8 cellular contexts compared by ENCODE assay signal in the genomic region with DNA sequence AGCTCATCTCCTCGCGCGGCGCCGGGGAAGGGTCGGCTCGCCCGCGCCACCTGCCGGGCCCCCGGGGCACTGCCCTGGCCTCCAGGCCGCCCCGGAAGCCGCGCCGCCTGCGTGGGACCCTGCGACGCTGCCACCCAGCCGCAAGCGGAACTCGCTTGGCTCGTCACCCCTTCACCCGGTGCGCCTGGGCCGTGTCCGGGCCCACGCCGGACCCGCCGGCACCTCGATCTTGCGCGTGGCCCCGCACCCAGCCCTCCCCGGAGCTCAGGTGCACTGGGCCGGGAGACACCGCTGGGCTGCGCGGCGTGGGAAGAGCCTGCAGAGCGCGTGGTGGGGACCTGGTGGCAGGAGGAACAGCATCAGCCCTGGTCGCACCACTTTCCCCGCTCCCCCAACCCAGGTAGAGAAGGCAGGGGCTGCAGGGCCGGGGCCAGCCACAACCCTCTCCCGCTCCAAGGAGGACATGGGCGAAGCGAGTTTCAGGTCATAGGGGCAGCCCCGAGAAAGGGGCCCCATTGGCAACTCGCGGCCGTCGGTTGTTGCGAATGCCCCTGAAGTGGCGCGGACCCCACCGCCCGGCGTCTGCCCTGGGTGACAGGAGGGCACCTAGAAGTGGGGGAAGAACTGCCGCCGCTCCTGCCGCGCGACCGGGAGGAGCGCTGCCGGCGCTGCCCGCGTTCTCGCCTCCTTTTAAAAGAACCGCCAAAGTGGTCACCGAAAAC. TPM values are rescaled to one million over a fixed set of nuclear protein-coding genes. Genes with fewer than 3 reads are reported as not detected.
DNase-seq lines count a peak whose midpoint lies in the region; ATAC-seq and TF ChIP-seq lines count a peak whose summit lies in the region.

No MANE protein-coding gene starts in this region.

- peaks cover 34% of the 10 kb centered on the region for H3K4me1 ChIP-seq in KMS-11 (ENCODE audit: low read depth, poor library complexity, severe bottlenecking)
- peaks cover 47% of the 10 kb centered on the region for H3K4me1 ChIP-seq in left ventricle myocardium inferior
- peaks cover 5% of the 10 kb centered on the region for H3K4me1 ChIP-seq in prostate gland (replicated peaks)
- no peaks in the 10 kb centered on the region for H3K4me1 ChIP-seq in urinary bladder (ENCODE audit: insufficient read depth)

- no peaks in the 10 kb centered on the region for H3K9me3 Mint-ChIP-seq in activated naive CD8-positive, alpha-beta T cell treated with anti-CD3 and anti-CD28 coated beads, Interleukin-2, amount 10 ng/mL, durations not matched to agents 7 days and 5 days

- no peaks in the 10 kb centered on the region; the same call in 1 of the 2 replicates for H3K36me3 ChIP-seq in KMS-11 (ENCODE audit: insufficient read depth)
- H3K36me3 ChIP-seq in left ventricle myocardium inferior = peaks cover 16% of the 10 kb centered on the region
- H3K36me3 ChIP-seq in prostate gland = peaks cover 0 to 6% of the 10 kb centered on the region in 2 donors
- no peaks in the 10 kb centered on the region for H3K36me3 ChIP-seq in urinary bladder (ENCODE audit: insufficient read depth)

- no peaks in the 10 kb centered on the region for H3K27me3 Mint-ChIP-seq in activated naive CD8-positive, alpha-beta T cell treated with anti-CD3 and anti-CD28 coated beads, Interleukin-2, amount 10 ng/mL, durations not matched to agents 7 days and 5 days

- H3K9me3 ChIP-seq in left ventricle myocardium inferior (replicated peaks) (no peaks in the 10 kb centered on the region), prostate gland (no peaks in the 10 kb centered on the region)

- TF ChIP-seq CTCF in KMS-11 (conservative IDR thresholded peaks at IDR 0.05; ENCODE audit: low read depth, low read length) (peak; percentile 57), left ventricle myocardium inferior (IDR thresholded peaks at IDR 0.05; ENCODE audit: borderline replicate concordance) (peak; percentile 83), prostate gland (IDR thresholded peaks at IDR 0.05) (peak; percentile 65 to 97 (median 83))

- peak overlapping the region; percentile 89 for H3K4me3 Mint-ChIP-seq in activated naive CD8-positive, alpha-beta T cell treated with anti-CD3 and anti-CD28 coated beads, Interleukin-2, amount 10 ng/mL, durations not matched to agents 7 days and 5 days

- H4K20me1 ChIP-seq in KMS-11 (ENCODE audit: insufficient read depth) = no peaks in the 10 kb centered on the region

- intact Hi-C loops in left ventricle myocardium inferior (cut with micrococcal nuclease) = no loop called here
- intact Hi-C loops in prostate gland (cut with DNase I) = loop anchor here (5.0 kb wide), 1 partner anchor 141 kb away; no protein-coding TSS in a partner anchor

- peak overlapping the region; percentile 92 for H3K4me2 ChIP-seq in KMS-11

- H2AFZ ChIP-seq in KMS-11 (ENCODE audit: low read depth) = peak overlapping the region; percentile 91

- peak; percentile 59 for ATAC-seq in GM21717 (IDR thresholded peaks at IDR 0.05; ENCODE audit: unreplicated experiment)
- peak; percentile 79 for ATAC-seq in activated naive CD8-positive, alpha-beta T cell treated with anti-CD3 and anti-CD28 coated beads, Interleukin-2, amount 10 ng/mL, durations not matched to agents 7 days and 5 days (ENCODE audit: low read depth)

- DNase-seq in ELR (ENCODE audit: low read depth) (peak; percentile 86), SKM-1 (lab: John Stamatoyannopoulos, UW; ENCODE audit: unreplicated experiment) (peak; percentile 56), left ventricle myocardium inferior (peak; percentile 85), prostate gland (ENCODE audit: low spot score) (peak; percentile 71)
- peak; percentile 98 for DNase-seq in activated naive CD8-positive, alpha-beta T cell treated with anti-CD3 and anti-CD28 coated beads, Interleukin-2, amount 10 ng/mL, durations not matched to agents 7 days and 5 days

- POLR2A ChIA-PET in activated naive CD8-positive, alpha-beta T cell treated with anti-CD3 and anti-CD28 coated beads, Interleukin-2, amount 10 ng/mL, durations not matched to agents 7 days and 5 days (lab: Charles Lee) = interaction anchor here (0.6 to 6.7 kb wide), 39 partner anchors 8 to 398 kb away, joined by 3 to 138 read pairs (median 4); a partner anchor contains a TSS

- H3K4me1 Mint-ChIP-seq in activated naive CD8-positive, alpha-beta T cell treated with anti-CD3 and anti-CD28 coated beads, Interleukin-2, amount 10 ng/mL, durations not matched to agents 7 days and 5 days = peaks cover 28% of the 10 kb centered on the region

- H3K27ac Mint-ChIP-seq in activated naive CD8-positive, alpha-beta T cell treated with anti-CD3 and anti-CD28 coated beads, Interleukin-2, amount 10 ng/mL, durations not matched to agents 7 days and 5 days = peak overlapping the region; percentile 89

- H3K79me2 ChIP-seq in KMS-11 (ENCODE audit: insufficient read depth, low read depth) = peaks cover 9% of the 10 kb centered on the region; the same call in 1 of the 2 replicates

- H3K27me3 ChIP-seq in KMS-11 (ENCODE audit: insufficient read depth, low read depth) = no peaks in the 10 kb centered on the region
- no peaks in the 10 kb centered on the region for H3K27me3 ChIP-seq in left ventricle myocardium inferior (ENCODE audit: low read depth)
- no peaks in the 10 kb centered on the region for H3K27me3 ChIP-seq in prostate gland (replicated peaks; ENCODE audit: insufficient read depth)

- peaks cover 13% of the 10 kb centered on the region for H3K36me3 Mint-ChIP-seq in activated naive CD8-positive, alpha-beta T cell treated with anti-CD3 and anti-CD28 coated beads, Interleukin-2, amount 10 ng/mL, durations not matched to agents 7 days and 5 days

- TF ChIP-seq POLR2A in prostate gland (IDR thresholded peaks at IDR 0.05) = no peak

- WGBS in prostate gland = under 1% methylated on average over 31 of the region's 74 CpGs
- WGBS in urinary bladder = under 1% methylated on average over 74 of the region's 74 CpGs

- H3K27ac ChIP-seq in KMS-11 (peak overlapping the region; percentile 80), left ventricle myocardium inferior (replicated peaks) (peak overlapping the region; percentile 97), prostate gland (peak overlapping the region; percentile 79 to 88), urinary bladder (ENCODE audit: low read depth) (peak overlapping the region; percentile 31)

- H3K4me3 ChIP-seq in KMS-11 (IDR thresholded peaks at IDR 0.05; ENCODE audit: insufficient read depth, low read depth, low read length) (no peak overlapping the region), left ventricle myocardium inferior (peak overlapping the region; percentile 90), prostate gland (peak overlapping the region; percentile 82 to 84), urinary bladder (ENCODE audit: low read depth, low read length) (peak overlapping the region; percentile 80)

- H3K9ac ChIP-seq in KMS-11 = peak overlapping the region; percentile 92

RNA-seq across cellular contexts. Expression of a gene that starts 0.4 kb away (rescaled TPM):
- 10 to 100 TPM; 44.4 to 44.8 TPM for total RNA-seq in activated naive CD8-positive, alpha-beta T cell treated with anti-CD3 and anti-CD28 coated beads, Interleukin-2, amount 10 ng/mL, durations not matched to agents 7 days and 5 days
- total RNA-seq in left ventricle myocardium inferior (11.9 TPM), prostate gland (10 to 100 TPM; 14.1 to 31.4 TPM), urinary bladder (9.0 TPM)
- polyA plus RNA-seq in urinary bladder = 42.9 TPM

RNA-seq across cellular contexts. Expression of a gene that starts 9.7 kb away (rescaled TPM):
- total RNA-seq in activated naive CD8-positive, alpha-beta T cell treated with anti-CD3 and anti-CD28 coated beads, Interleukin-2, amount 10 ng/mL, durations not matched to agents 7 days and 5 days = 10 to 100 TPM; 34.0 to 36.1 TPM
- total RNA-seq in left ventricle myocardium inferior (115 TPM), prostate gland (10 to 100 TPM; 40.8 to 45.3 TPM), urinary bladder (27.0 TPM)
- polyA plus RNA-seq in urinary bladder = 51.8 TPM

RNA-seq across cellular contexts. Expression of a gene that starts 10.0 kb away (rescaled TPM):
- 10 to 100 TPM; 92.9 to 95.2 TPM for total RNA-seq in activated naive CD8-positive, alpha-beta T cell treated with anti-CD3 and anti-CD28 coated beads, Interleukin-2, amount 10 ng/mL, durations not matched to agents 7 days and 5 days
- total RNA-seq in left ventricle myocardium inferior (18.8 TPM), prostate gland (10 to 100 TPM; 18.9 to 43.3 TPM), urinary bladder (15.5 TPM)
- polyA plus RNA-seq in urinary bladder = 29.7 TPM

RNA-seq across cellular contexts. Expression of a gene that starts 17.8 kb away (rescaled TPM):
- total RNA-seq in activated naive CD8-positive, alpha-beta T cell treated with anti-CD3 and anti-CD28 coated beads, Interleukin-2, amount 10 ng/mL, durations not matched to agents 7 days and 5 days = 10 to 100 TPM; 26.7 to 27.9 TPM
- total RNA-seq in left ventricle myocardium inferior (16.0 TPM), prostate gland (10 to 100 TPM in 1 of 2 donors, 1 to 10 TPM in 1; 5.2 to 15.2 TPM), urinary bladder (5.2 TPM)
- polyA plus RNA-seq in urinary bladder = 10.1 TPM

Comparison
In these comparisons a context has a peak if more than half of its experiments do, and no peak if none do; other contexts are left out.
1. H3K27ac ChIP-seq: peak in every context shown above with its lines; median percentile 97 in left ventricle myocardium inferior; 84 in prostate gland; 80 in KMS-11; 31 in urinary bladder.